Comparison of ENCODE assay signal across 8 cellular contexts in the genomic region with DNA sequence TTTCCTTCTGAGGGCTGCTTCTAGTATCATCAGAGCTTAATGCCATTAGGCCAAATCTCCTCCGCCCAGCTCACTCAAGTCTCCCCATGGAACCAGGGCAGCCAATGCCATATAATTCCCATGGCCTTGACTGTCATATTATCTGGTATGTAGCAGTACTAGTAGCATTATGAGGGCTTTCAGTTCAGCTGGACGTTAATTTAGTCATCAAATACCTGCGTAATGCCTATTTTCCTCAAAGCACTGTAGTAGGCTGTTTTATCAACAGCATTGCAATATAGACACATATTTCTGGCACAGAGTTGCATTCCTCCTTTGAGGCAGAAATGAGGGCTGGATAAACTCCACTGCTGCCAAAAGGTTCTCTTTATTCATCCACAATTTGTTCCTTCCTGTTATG. TPM values are rescaled to one million over a fixed set of nuclear protein-coding genes. Genes with fewer than 3 reads are reported as not detected.
DNase-seq lines count a peak whose midpoint lies in the region; ATAC-seq lines count a peak whose summit lies in the region.

No MANE protein-coding gene starts in this region.

- H3K4me1 Mint-ChIP-seq in natural killer cell treated with Interleukin-12 subunit alpha and Interleukin-12 subunit beta and Interleukin-15 and Interleukin-18, amount 100 ng/mL, for 72 hours (ENCODE audit: low read depth in 2 of 2) = peaks cover 33 to 36% of the 10 kb centered on the region in 2 donors

- no peaks in the 10 kb centered on the region for H3K9me3 ChIP-seq in Karpas-422 (ENCODE audit: low read length)

- peak overlapping the region; percentile 81 for H3K4me3 ChIP-seq in Karpas-422 (ENCODE audit: low read length)

- H3K9ac ChIP-seq in Karpas-422 (ENCODE audit: low read length) = peak overlapping the region; percentile 94

- no peaks in the 10 kb centered on the region for H4K20me1 ChIP-seq in Karpas-422 (ENCODE audit: insufficient read depth, low read depth, low read length)

- intact Hi-C loops in posterior vena cava (cut with DNase I) = no loop called here

- H3K36me3 Mint-ChIP-seq in natural killer cell treated with Interleukin-12 subunit alpha and Interleukin-12 subunit beta and Interleukin-15 and Interleukin-18, amount 100 ng/mL, for 72 hours = no peaks in the 10 kb centered on the region

- peak; percentile 50 for DNase-seq in AG20443 (ENCODE audit: low spot score)
- DNase-seq in Karpas-422 = no peak
- peak; percentile 70 for DNase-seq in dedifferentiated amniotic fluid mesenchymal stem cell (ENCODE audit: extremely low spot score)
- no peak for DNase-seq in natural killer cell treated with Interleukin-12 subunit alpha and Interleukin-12 subunit beta and Interleukin-15 and Interleukin-18, amount 100 ng/mL, for 72 hours (ENCODE audit: low spot score)
- DNase-seq in HPDE6-E6E7 (ENCODE audit: extremely low spot score) = no peak
- no peak for DNase-seq in posterior vena cava (ENCODE audit: low spot score)
- DNase-seq in MV-4-11 (lab: John Stamatoyannopoulos, UW) = no peak
- no peak for DNase-seq in NCI-H510A treated with DMSO at 0.1 percent for 48 hours (lab: John Stamatoyannopoulos, UW)

- H3K27me3 ChIP-seq in Karpas-422 (ENCODE audit: low read length) = no peaks in the 10 kb centered on the region

- H2AFZ ChIP-seq in Karpas-422 (ENCODE audit: low read length) = no peak overlapping the region

- H3K36me3 ChIP-seq in Karpas-422 (ENCODE audit: insufficient read depth, low read length) = peaks cover 31% of the 10 kb centered on the region

- ATAC-seq in natural killer cell treated with Interleukin-12 subunit alpha and Interleukin-12 subunit beta and Interleukin-15 and Interleukin-18, amount 100 ng/mL, for 72 hours = no peak

- peak overlapping the region; percentile 91 for H3K4me3 Mint-ChIP-seq in natural killer cell treated with Interleukin-12 subunit alpha and Interleukin-12 subunit beta and Interleukin-15 and Interleukin-18, amount 100 ng/mL, for 72 hours

- H3K9me3 Mint-ChIP-seq in natural killer cell treated with Interleukin-12 subunit alpha and Interleukin-12 subunit beta and Interleukin-15 and Interleukin-18, amount 100 ng/mL, for 72 hours = no peaks in the 10 kb centered on the region

- H3K4me2 ChIP-seq in Karpas-422 (ENCODE audit: low read depth, low read length, poor library complexity, severe bottlenecking) = peak overlapping the region; percentile 82

- H3K4me1 ChIP-seq in Karpas-422 (ENCODE audit: low read length) = peaks cover 28% of the 10 kb centered on the region

- peak overlapping the region; percentile 81; the same call in 1 of the 2 replicates for H3K27ac ChIP-seq in Karpas-422 (ENCODE audit: low read length)

- H3K27me3 Mint-ChIP-seq in natural killer cell treated with Interleukin-12 subunit alpha and Interleukin-12 subunit beta and Interleukin-15 and Interleukin-18, amount 100 ng/mL, for 72 hours = no peaks in the 10 kb centered on the region

- no peaks in the 10 kb centered on the region for H3K9me2 ChIP-seq in Karpas-422 (replicated peaks; ENCODE audit: insufficient read depth, low read length)

- peak overlapping the region; percentile 90 to 96 for H3K27ac Mint-ChIP-seq in natural killer cell treated with Interleukin-12 subunit alpha and Interleukin-12 subunit beta and Interleukin-15 and Interleukin-18, amount 100 ng/mL, for 72 hours

- H3K79me2 ChIP-seq in Karpas-422 (ENCODE audit: low read length) = peaks cover 73% of the 10 kb centered on the region

RNA-seq across cellular contexts. Expression of gene KCTD20, which starts 1.7 kb away (rescaled TPM):
- 71.4 and 94.5 TPM in 2 replicates for total RNA-seq in Karpas-422 (2014; rRNA removed; shearing (Covaris generic); ENCODE audit: low replicate concordance)
- 10 to 100 TPM; 61.4 to 62.4 TPM for total RNA-seq in natural killer cell treated with Interleukin-12 subunit alpha and Interleukin-12 subunit beta and Interleukin-15 and Interleukin-18, amount 100 ng/mL, for 72 hours
- total RNA-seq in posterior vena cava = 10 to 100 TPM; 52.6 to 54.3 TPM

RNA-seq across cellular contexts. Expression of gene PXT1, which starts 1.8 kb away (rescaled TPM):
- not detected in 2 replicates for total RNA-seq in Karpas-422 (2014; rRNA removed; shearing (Covaris generic); ENCODE audit: low replicate concordance)
- total RNA-seq in natural killer cell treated with Interleukin-12 subunit alpha and Interleukin-12 subunit beta and Interleukin-15 and Interleukin-18, amount 100 ng/mL, for 72 hours = under 1 TPM; 0.20 to 0.31 TPM
- total RNA-seq in posterior vena cava = not detected

RNA-seq across cellular contexts. Expression of gene ETV7, which starts 57.0 kb away (rescaled TPM):
- total RNA-seq in Karpas-422 (2014; rRNA removed; shearing (Covaris generic); ENCODE audit: low replicate concordance) = not detected in 2 replicates
- total RNA-seq in natural killer cell treated with Interleukin-12 subunit alpha and Interleukin-12 subunit beta and Interleukin-15 and Interleukin-18, amount 100 ng/mL, for 72 hours = 10 to 100 TPM in 1 of 2 donors, 1 to 10 TPM in 1; 6.9 to 19.8 TPM
- total RNA-seq in posterior vena cava = under 1 TPM in 1 of 2 donors, not detected in 1; 0.57 TPM

Comparison
In these comparisons a context has a peak if more than half of its experiments do, and no peak if none do; other contexts are left out.
1. DNase-seq: peak in AG20443 (single experiment) and dedifferentiated amniotic fluid mesenchymal stem cell (single experiment); none in Karpas-422 (single experiment), natural killer cell treated with Interleukin-12 subunit alpha and Interleukin-12 subunit beta and Interleukin-15 and Interleukin-18, amount 100 ng/mL, for 72 hours (single experiment), HPDE6-E6E7 (single experiment), posterior vena cava (single experiment), MV-4-11 (single experiment) and NCI-H510A treated with DMSO at 0.1 percent for 48 hours (single experiment).